ENCODE assay signal across 8 cellular contexts in genomic region chr17:81254955-81255717, GRCh38. TPM values are rescaled to one million over a fixed set of nuclear protein-coding genes. Genes with fewer than 3 reads are reported as not detected.
DNase-seq lines count a peak whose midpoint lies in the region; ATAC-seq and TF ChIP-seq lines count a peak whose summit lies in the region.

No MANE protein-coding gene starts in this region.

- H3K27me3 ChIP-seq in PC-3 (ENCODE audit: low read length), result no peaks in the 10 kb centered on the region
- no peaks in the 10 kb centered on the region for H3K27me3 ChIP-seq in endocrine pancreas (ENCODE audit: control insufficient read depth, insufficient read depth, low read length)
- H3K27me3 ChIP-seq in aorta (ENCODE audit: control insufficient read depth in 1 of 2, insufficient read depth in 2 of 2, low read length in 1 of 2), result no peaks in the 10 kb centered on the region

- H3K4me3 Mint-ChIP-seq in HFFc6, result no peak overlapping the region; the same call in 1 of the 2 replicates

- ATAC-seq in PC-3 (peak; percentile 88), aorta (ENCODE audit: low FRiP score) (peak; percentile 75), HG02840 (IDR thresholded peaks at IDR 0.05; ENCODE audit: low FRiP score, unreplicated experiment) (no peak)

- H3K4me1 Mint-ChIP-seq in HFFc6 (ENCODE audit: low read depth), result peaks cover 17% of the 10 kb centered on the region; the same call in 1 of the 2 replicates

- no peaks in the 10 kb centered on the region for H3K9me3 Mint-ChIP-seq in HFFc6

- TF ChIP-seq CTCF in HFFc6 (IDR thresholded peaks at IDR 0.05) (peak; percentile 70), PC-3 (conservative IDR thresholded peaks at IDR 0.05; ENCODE audit: low read depth, low read length) (peak; percentile 64)

- no peaks in the 10 kb centered on the region for H3F3A ChIP-seq in PC-3 (ENCODE audit: low read length, unreplicated experiment)

- no peaks in the 10 kb centered on the region for H4K20me1 ChIP-seq in PC-3 (ENCODE audit: low read length)

- H3K36me3 ChIP-seq in PC-3 (ENCODE audit: low read depth, low read length), result peaks cover 6% of the 10 kb centered on the region
- peaks cover 2% of the 10 kb centered on the region for H3K36me3 ChIP-seq in endocrine pancreas (ENCODE audit: control insufficient read depth, insufficient read depth, low read length)
- peaks cover 0 to 4% of the 10 kb centered on the region in 2 donors for H3K36me3 ChIP-seq in aorta (ENCODE audit: control insufficient read depth in 1 of 2, insufficient read depth in 2 of 2, low read length in 1 of 2)

- H3K9me3 ChIP-seq in PC-3 (ENCODE audit: low read length) (no peaks in the 10 kb centered on the region), endocrine pancreas (ENCODE audit: control insufficient read depth, low read length) (no peaks in the 10 kb centered on the region), aorta (ENCODE audit: control insufficient read depth, low read length) (no peaks in the 10 kb centered on the region)

- H3K9ac ChIP-seq in PC-3 (ENCODE audit: low read length), result no peak overlapping the region
- H3K9ac ChIP-seq in endocrine pancreas (ENCODE audit: control insufficient read depth, insufficient read depth, low read length), result peak overlapping the region; percentile 8

- H3K27ac ChIP-seq in PC-3 (ENCODE audit: low read length), result no peak overlapping the region
- no peak overlapping the region for H3K27ac ChIP-seq in aorta (ENCODE audit: low read depth in 1 of 2, low read length in 2 of 2)

- no peak overlapping the region; the same call in 1 of the 2 replicates for H3K27ac Mint-ChIP-seq in HFFc6

- H3K36me3 Mint-ChIP-seq in HFFc6 (ENCODE audit: low read depth), result no peaks in the 10 kb centered on the region

- H3K4me1 ChIP-seq in PC-3 (ENCODE audit: insufficient read depth, low read length) (0 out of 2 replicates have a peak, but pooled peaks cover 3% of the 10 kb centered on the region), endocrine pancreas (ENCODE audit: control insufficient read depth, insufficient read depth, low read length) (no peaks in the 10 kb centered on the region), aorta (ENCODE audit: control insufficient read depth in 1 of 2, insufficient read depth in 2 of 2, low read length in 2 of 2) (no peaks in the 10 kb centered on the region)

- DNase-seq in HFFc6 (peak; percentile 77), PC-3 (peak; percentile 77), medulla oblongata (ENCODE audit: extremely low spot score) (peak; percentile 59), aorta (peak; percentile 88 to 90), cerebellar nuclear complex (lab: John Stamatoyannopoulos, UW) (no peak)
- no peak for DNase-seq in stimulated activated naive CD4-positive, alpha-beta T cell (lab: John Stamatoyannopoulos, UW)

- no peak overlapping the region for H3K4me2 ChIP-seq in PC-3 (ENCODE audit: low read length)

- WGBS in aorta, 2 donors, result 12 to 17% methylated on average over 35 of the region's 35 CpGs

- CTCF ChIA-PET in PC-3 (lab: Charles Lee), result interaction anchor here (0.6 to 1.2 kb wide), 6 partner anchors 71 to 1035 kb away, joined by 3 to 6 read pairs (median 3); partner anchors contain the start of genes BAHCC1 and SGSH

- H3K9me2 ChIP-seq in PC-3 (replicated peaks; ENCODE audit: low read length), result no peaks in the 10 kb centered on the region

- no peaks in the 10 kb centered on the region for H3K79me2 ChIP-seq in PC-3 (ENCODE audit: low read length)

- intact Hi-C loops in PC-3 (cut with micrococcal nuclease) (loop anchor here (2.0 to 10.0 kb wide), 2 partner anchors 140 to 230 kb away; partner anchors contain the start of gene BAHCC1), aorta (cut with DNase I) (loop anchor here (5.0 kb wide), 6 partner anchors 82 to 352 kb away; no protein-coding TSS in a partner anchor)

- H3K4me3 ChIP-seq in PC-3 (ENCODE audit: low read length), result no peak overlapping the region
- no peak overlapping the region for H3K4me3 ChIP-seq in endocrine pancreas (ENCODE audit: control insufficient read depth, insufficient read depth, low read length)
- H3K4me3 ChIP-seq in aorta (ENCODE audit: low read length in 2 of 2), result no peak overlapping the region

- POLR2A ChIA-PET in PC-3 (lab: Charles Lee; ENCODE audit: unreplicated experiment), result interaction anchor here (0.5 to 0.6 kb wide), 2 partner anchors 40 to 143 kb away, joined by 4 to 10 read pairs; partner anchors contain the start of gene SLC38A10

- no peak overlapping the region for H2AFZ ChIP-seq in PC-3 (ENCODE audit: low read length)

- H3K27me3 Mint-ChIP-seq in HFFc6 (ENCODE audit: insufficient read depth), result peaks cover 2% of the 10 kb centered on the region; the same call in 1 of the 2 replicates

- BruUV-seq in PC-3 (replicated peaks; lab: Mats Ljungman, UMichigan), result no TSS peak

RNA-seq across cellular contexts. Expression of gene NDUFAF8, which starts 16.0 kb away (rescaled TPM):
- total RNA-seq in HFFc6 (2021; fragmentation: NEBNext Ultra II Directional; extraction: Animal tissue kit (Norgen Biotek cat#: 25700)), result 100 to 1,000 TPM in 1 of 6 experiments, 10 to 100 TPM in 5; 67.0 to 103 (median 87.9) TPM
- total RNA-seq in PC-3 (2014; rRNA removed) (125 and 160 TPM in 2 replicates), aorta (10 to 100 TPM; 20.2 to 27.4 TPM)
- 10 to 100 TPM; 26.5 to 46.5 TPM for polyA plus RNA-seq in aorta

RNA-seq across cellular contexts. Expression of gene TEPSIN, which starts 16.3 kb away (rescaled TPM):
- total RNA-seq in HFFc6 (2021; fragmentation: NEBNext Ultra II Directional; extraction: Animal tissue kit (Norgen Biotek cat#: 25700)), result 10 to 100 TPM; 16.2 to 22.5 (median 19.0) TPM
- 28.8 and 44.1 TPM in 2 replicates for total RNA-seq in PC-3 (2014; rRNA removed)
- 10 to 100 TPM; 25.6 to 44.4 TPM for total RNA-seq in aorta
- polyA plus RNA-seq in aorta, result 10 to 100 TPM in 1 of 2 donors, 1 to 10 TPM in 1; 5.6 to 79.0 TPM

RNA-seq across cellular contexts. Expression of gene CEP131, which starts 32.4 kb away (rescaled TPM):
- total RNA-seq in HFFc6 (2021; fragmentation: NEBNext Ultra II Directional; extraction: Animal tissue kit (Norgen Biotek cat#: 25700)), result 10 to 100 TPM in 4 of 6 experiments, 1 to 10 TPM in 2; 8.3 to 13.2 (median 10.7) TPM
- 32.1 and 48.0 TPM in 2 replicates for total RNA-seq in PC-3 (2014; rRNA removed)
- 10 to 100 TPM in 1 of 2 donors, 1 to 10 TPM in 1; 6.7 to 11.3 TPM for total RNA-seq in aorta
- polyA plus RNA-seq in aorta, result 10 to 100 TPM in 1 of 2 donors, 1 to 10 TPM in 1; 5.0 to 86.6 TPM

RNA-seq across cellular contexts. Expression of gene SLC38A10, which starts 40.0 kb away (rescaled TPM):
- 10 to 100 TPM; 71.2 to 88.3 (median 72.2) TPM for total RNA-seq in HFFc6 (2021; fragmentation: NEBNext Ultra II Directional; extraction: Animal tissue kit (Norgen Biotek cat#: 25700))
- 77.8 and 118 TPM in 2 replicates for total RNA-seq in PC-3 (2014; rRNA removed)
- total RNA-seq in aorta, result 10 to 100 TPM; 61.9 to 79.6 TPM
- 100 to 1,000 TPM in 1 of 2 donors, 10 to 100 TPM in 1; 22.3 to 118 TPM for polyA plus RNA-seq in aorta

Comparison
In these comparisons a context has a peak if more than half of its experiments do, and no peak if none do; other contexts are left out.
1. DNase-seq: peak in HFFc6 (single experiment), PC-3 (single experiment), medulla oblongata (single experiment) and aorta (2 of 2); none in stimulated activated naive CD4-positive, alpha-beta T cell (0 of 6) and cerebellar nuclear complex (0 of 2).